Comparison of ENCODE assay signal across 10 cellular contexts in the genomic region with DNA sequence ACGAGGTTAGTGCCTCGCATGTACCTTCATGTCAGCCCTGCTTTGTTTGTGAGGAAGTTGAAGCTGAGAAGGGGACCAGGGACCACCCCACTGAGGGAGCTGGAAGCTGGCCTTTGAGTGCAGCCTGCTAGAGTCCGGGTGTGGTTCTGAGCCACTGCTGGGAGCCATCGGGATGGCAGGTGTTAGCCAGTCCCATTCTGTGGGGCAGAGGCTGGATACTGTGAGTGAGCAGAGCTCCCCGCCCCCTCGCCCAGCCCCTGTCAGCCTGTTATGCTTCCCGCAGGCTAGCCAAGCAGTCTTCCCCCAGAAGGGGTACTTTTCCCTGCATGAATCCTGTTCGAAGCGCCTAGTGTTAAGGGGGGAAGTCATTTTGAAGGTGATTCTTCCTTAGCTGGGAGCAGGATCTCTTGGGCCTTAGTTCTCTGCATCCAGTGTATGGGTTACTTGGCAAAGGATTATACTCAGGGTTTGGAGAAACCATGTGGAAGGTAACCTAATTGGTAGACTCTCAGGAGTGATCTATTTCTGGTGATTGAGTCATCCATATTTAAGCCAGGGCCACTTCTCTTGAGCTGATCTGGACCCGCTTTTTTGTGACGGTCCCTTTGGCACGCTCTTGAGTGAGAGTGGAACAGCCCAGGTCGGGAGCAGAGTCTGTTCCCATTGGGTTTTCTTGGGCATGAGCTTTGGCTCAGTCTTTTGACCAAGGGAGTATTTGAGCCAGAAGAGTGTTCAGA. TPM values are rescaled to one million over a fixed set of nuclear protein-coding genes. Genes with fewer than 3 reads are reported as not detected.
DNase-seq lines count a peak whose midpoint lies in the region; ATAC-seq, FAIRE-seq and TF ChIP-seq lines count a peak whose summit lies in the region.
"Had no signal": no experiment of that assay in that cellular context is flagged by ENCODE, and none has a peak within 500 bp of the region (broad histone marks: within the 10 kb centered on the region; RNA-seq: fewer than 3 reads in every experiment).

No MANE protein-coding gene starts in this region.

- no peak for TF ChIP-seq EP300 in K562 (IDR thresholded peaks at IDR 0.05; ENCODE audit: low read length)
- no peak for TF ChIP-seq EP300 in ovary (IDR thresholded peaks at IDR 0.05)

- H3K4me3 Mint-ChIP-seq in activated T-helper 1 cell treated with anti-CD3 and anti-CD28 coated beads, Interleukin-12 subunit alpha, Interleukin-12 subunit beta, Interleukin-2, Interleukin-4 antibody, amounts not matched to agents 30 ng/mL and 10 ng/mL and 1 ng/mL, durations not matched to agents 14 hours and 24 hours and 36 hours, result no peak overlapping the region

- no peak overlapping the region for H3K27ac Mint-ChIP-seq in activated T-helper 1 cell treated with anti-CD3 and anti-CD28 coated beads, Interleukin-12 subunit alpha, Interleukin-12 subunit beta, Interleukin-2, Interleukin-4 antibody, amounts not matched to agents 30 ng/mL and 10 ng/mL and 1 ng/mL, durations not matched to agents 14 hours and 24 hours and 36 hours

- no peak for TF ChIP-seq CTCF in K562 (IDR thresholded peaks at IDR 0.05 in 2 of 3, conservative IDR thresholded peaks at IDR 0.05 in 1 of 3; ENCODE audit: insufficient read depth in 2 of 3, low read depth in 1 of 3, low read length in 3 of 3)
- TF ChIP-seq CTCF in keratinocyte (optimal IDR thresholded peaks at IDR 0.05 in 1 of 3, IDR thresholded peaks at IDR 0.05 in 1 of 3, conservative IDR thresholded peaks at IDR 0.05 in 1 of 3; ENCODE audit: extremely low read depth in 1 of 3, insufficient read depth in 2 of 3, low read length in 3 of 3), result no peak
- TF ChIP-seq CTCF in gastrocnemius medialis (IDR thresholded peaks at IDR 0.05 in 4 of 5, conservative IDR thresholded peaks at IDR 0.05 in 1 of 5), result no peak
- TF ChIP-seq CTCF in ovary (IDR thresholded peaks at IDR 0.05), result no peak

- POLR2A ChIA-PET in K562 (lab: Yijun Ruan, JAX), result interaction anchor here (1.0 to 1.8 kb wide), 2 partner anchors 14 to 22 kb away, joined by 4 to 7 read pairs; no protein-coding TSS in a partner anchor

- ATAC-seq in K562, result no peak
- ATAC-seq in gastrocnemius medialis, result peak; percentile 60 to 73

- intact Hi-C loops in K562 (cut with micrococcal nuclease) (no loop called here), gastrocnemius medialis (cut with DNase I; ENCODE audit: low total_unique reads) (loop anchor here (2.0 to 10.0 kb wide), 6 partner anchors 24 to 973 kb away; a partner anchor contains a TSS), ovary (cut with DNase I) (no loop called here)
- intact Hi-C loops in activated T-helper 1 cell treated with anti-CD3 and anti-CD28 coated beads, Interleukin-12 subunit alpha, Interleukin-12 subunit beta, Interleukin-2, Interleukin-4 antibody, amounts not matched to agents 30 ng/mL and 10 ng/mL and 1 ng/mL, durations not matched to agents 14 hours and 24 hours and 36 hours (cut with micrococcal nuclease), result no loop called here

- H3K27me3 ChIP-seq in K562 (ENCODE audit: control insufficient read depth in 2 of 2, insufficient read depth in 2 of 2, low read length in 2 of 2), result no peaks in the 10 kb centered on the region
- H3K27me3 ChIP-seq in keratinocyte (ENCODE audit: control insufficient read depth, extremely low read depth, insufficient read depth, low read length), result no peaks in the 10 kb centered on the region
- no peaks in the 10 kb centered on the region for H3K27me3 ChIP-seq in gastrocnemius medialis
- no peaks in the 10 kb centered on the region for H3K27me3 ChIP-seq in ovary

- peak; percentile 92 for FAIRE-seq in HTR-8/SVneo (lab: Jason Lieb, UNC)
- no peak for FAIRE-seq in K562 (lab: Jason Lieb, UNC)
- peak; percentile 36 for FAIRE-seq in keratinocyte (lab: Jason Lieb, UNC)

- H3K36me3 Mint-ChIP-seq in activated T-helper 1 cell treated with anti-CD3 and anti-CD28 coated beads, Interleukin-12 subunit alpha, Interleukin-12 subunit beta, Interleukin-2, Interleukin-4 antibody, amounts not matched to agents 30 ng/mL and 10 ng/mL and 1 ng/mL, durations not matched to agents 14 hours and 24 hours and 36 hours (ENCODE audit: low read depth), result peaks cover 9% of the 10 kb centered on the region

- no peaks in the 10 kb centered on the region for H3K9me3 Mint-ChIP-seq in activated T-helper 1 cell treated with anti-CD3 and anti-CD28 coated beads, Interleukin-12 subunit alpha, Interleukin-12 subunit beta, Interleukin-2, Interleukin-4 antibody, amounts not matched to agents 30 ng/mL and 10 ng/mL and 1 ng/mL, durations not matched to agents 14 hours and 24 hours and 36 hours

- H3K4me2 ChIP-seq in K562 (ENCODE audit: insufficient read depth, low read length) (no peak overlapping the region; the same call in 1 of the 2 replicates), keratinocyte (ENCODE audit: control insufficient read depth, extremely low read depth, insufficient read depth, low read depth, low read length) (no peak overlapping the region)

- 90% methylated on average over 11 of the region's 13 CpGs for WGBS in K562 (ENCODE audit: insufficient coverage, low coverage, missing lambda C conversion rate)
- WGBS in ovary, 3 donors, result 89 to 90% (median 90%) methylated on average over 13 of the region's 13 CpGs

- H3K9ac ChIP-seq in K562 (ENCODE audit: insufficient read depth in 1 of 2, low read depth in 2 of 2, low read length in 2 of 2), result peak overlapping the region; percentile 2 to 32; a peak in 3 of 4 replicates
- no peak overlapping the region for H3K9ac ChIP-seq in keratinocyte (ENCODE audit: control insufficient read depth, extremely low read depth, insufficient read depth, low read length)

- H3K27ac ChIP-seq in K562 (ENCODE audit: extremely low read depth, low read depth, low read length) (no peak overlapping the region), keratinocyte (ENCODE audit: control insufficient read depth, insufficient read depth, low read length) (no peak overlapping the region), gastrocnemius medialis (peak overlapping the region; percentile 93 to 99 (median 95)), ovary (no peak overlapping the region)

- no peak for DNase-seq in HTR-8/SVneo (ENCODE audit: insufficient read length, low spot score)
- no peak for DNase-seq in K562 (ENCODE audit: extremely low read depth in 1 of 4, low spot score in 3 of 4)
- DNase-seq in keratinocyte (ENCODE audit: low read depth, low spot score), result no peak
- DNase-seq in gastrocnemius medialis, result peak; percentile 50 to 76
- no peak for DNase-seq in ovary
- no peak for DNase-seq in activated T-helper 1 cell treated with anti-CD3 and anti-CD28 coated beads, Interleukin-12 subunit alpha, Interleukin-12 subunit beta, Interleukin-2, Interleukin-4 antibody, amounts not matched to agents 30 ng/mL and 10 ng/mL and 1 ng/mL, durations not matched to agents 14 hours and 24 hours and 36 hours (ENCODE audit: low spot score)
- no peak for DNase-seq in AG20443 (ENCODE audit: low spot score)
- no peak for DNase-seq in activated CD4-positive, CD25-positive, alpha-beta regulatory T cell (lab: John Stamatoyannopoulos, UW)
- DNase-seq: foreskin melanocyte, NCI-H226 had no signal

- H3K4me1 Mint-ChIP-seq in activated T-helper 1 cell treated with anti-CD3 and anti-CD28 coated beads, Interleukin-12 subunit alpha, Interleukin-12 subunit beta, Interleukin-2, Interleukin-4 antibody, amounts not matched to agents 30 ng/mL and 10 ng/mL and 1 ng/mL, durations not matched to agents 14 hours and 24 hours and 36 hours (ENCODE audit: low read depth), result no peaks in the 10 kb centered on the region

- H2AFZ ChIP-seq in K562 (ENCODE audit: low read depth, low read length) (no peak overlapping the region), keratinocyte (ENCODE audit: control insufficient read depth, low read length) (no peak overlapping the region)

- TF ChIP-seq RAD21 in K562 (CRISPR knock-in tag; conservative IDR thresholded peaks at IDR 0.05 in 1 of 2, IDR thresholded peaks at IDR 0.05 in 1 of 2), result no peak

- H4K20me1 ChIP-seq in K562 (replicated peaks; ENCODE audit: control insufficient read depth, insufficient read depth, low read length), result no peaks in the 10 kb centered on the region; the same call in 1 of the 2 replicates
- no peaks in the 10 kb centered on the region for H4K20me1 ChIP-seq in keratinocyte (ENCODE audit: control insufficient read depth, extremely low read depth, insufficient read depth, low read length)

- CTCF ChIA-PET in K562 (lab: Yijun Ruan, JAX; ENCODE audit: low intra/inter-chr PET ratio), result no interaction called here

- TF ChIP-seq POLR2A in K562 (conservative IDR thresholded peaks at IDR 0.05), result no peak
- TF ChIP-seq POLR2A in gastrocnemius medialis (IDR thresholded peaks at IDR 0.05), result no peak
- TF ChIP-seq POLR2A in ovary (IDR thresholded peaks at IDR 0.05), result no peak

- H3K4me1 ChIP-seq in K562 (replicated peaks in 1 of 2; ENCODE audit: control insufficient read depth in 2 of 2, insufficient read depth in 2 of 2, low read length in 2 of 2), result peaks cover 28 to 45% of the 10 kb centered on the region in 2 experiments
- peaks cover 36% of the 10 kb centered on the region for H3K4me1 ChIP-seq in keratinocyte (ENCODE audit: control insufficient read depth, extremely low read depth, insufficient read depth, low read length)
- H3K4me1 ChIP-seq in gastrocnemius medialis, result peaks cover 51 to 67% of the 10 kb centered on the region in 2 donors
- peaks cover 9% of the 10 kb centered on the region for H3K4me1 ChIP-seq in ovary (ENCODE audit: insufficient read depth)

- peaks cover 33% of the 10 kb centered on the region for H3K79me2 ChIP-seq in K562 (ENCODE audit: control insufficient read depth, insufficient read depth, low read length)
- H3K79me2 ChIP-seq in keratinocyte (ENCODE audit: control insufficient read depth, insufficient read depth, low read length), result peaks cover 15% of the 10 kb centered on the region

- no peaks in the 10 kb centered on the region for H3K27me3 Mint-ChIP-seq in activated T-helper 1 cell treated with anti-CD3 and anti-CD28 coated beads, Interleukin-12 subunit alpha, Interleukin-12 subunit beta, Interleukin-2, Interleukin-4 antibody, amounts not matched to agents 30 ng/mL and 10 ng/mL and 1 ng/mL, durations not matched to agents 14 hours and 24 hours and 36 hours (ENCODE audit: insufficient read depth)

- H3K9me3 ChIP-seq in K562 (replicated peaks; ENCODE audit: control insufficient read depth, insufficient read depth, low read depth, low read length), result no peaks in the 10 kb centered on the region
- H3K9me3 ChIP-seq in keratinocyte (ENCODE audit: control insufficient read depth, low read depth, low read length), result no peaks in the 10 kb centered on the region
- no peaks in the 10 kb centered on the region for H3K9me3 ChIP-seq in gastrocnemius medialis
- no peaks in the 10 kb centered on the region for H3K9me3 ChIP-seq in ovary

- dilution Hi-C loops in keratinocyte (cut with MboI; ENCODE audit: extremely low pct_ligation_motif_present, low sequenced_read_pairs), result no loop called here

- BruUV-seq in K562 (replicated peaks; lab: Mats Ljungman, UMichigan), result no TSS peak

- H3K36me3 ChIP-seq in K562 (ENCODE audit: control insufficient read depth, insufficient read depth, low read length) (peaks cover 78% of the 10 kb centered on the region), keratinocyte (ENCODE audit: control insufficient read depth in 2 of 2, extremely low read depth in 1 of 2, insufficient read depth in 2 of 2, low read length in 2 of 2) (peaks cover 5% of the 10 kb centered on the region in 2 experiments), gastrocnemius medialis (peaks cover 0 to 16% of the 10 kb centered on the region in 2 donors), ovary (no peaks in the 10 kb centered on the region)

- H3K9me1 ChIP-seq in K562 (ENCODE audit: control insufficient read depth, insufficient read depth, low read length) (peaks cover 6% of the 10 kb centered on the region), keratinocyte (ENCODE audit: control insufficient read depth, extremely low read depth, insufficient read depth, low read length) (no peaks in the 10 kb centered on the region)

- no peak overlapping the region for H3K4me3 ChIP-seq in K562
- no peak overlapping the region for H3K4me3 ChIP-seq in keratinocyte (ENCODE audit: control insufficient read depth in 2 of 3, extremely low read depth in 1 of 3, insufficient read depth in 2 of 3, low read depth in 1 of 3, low read length in 3 of 3)
- peak overlapping the region in 2 of 4 donors; percentile 2 to 26 for H3K4me3 ChIP-seq in gastrocnemius medialis
- H3K4me3 ChIP-seq in ovary, result no peak overlapping the region

- in situ Hi-C loops in K562 (cut with MboI) (loop anchor here (5.0 kb wide), 1 partner anchor 92 kb away; no protein-coding TSS in a partner anchor), gastrocnemius medialis (cut with MboI; ENCODE audit: low sequenced_read_pairs in 4 of 4) (loop anchor here in 1 of 4 donors (25.0 kb wide), 1 partner anchor 1003 kb away; no protein-coding TSS in a partner anchor)

RNA-seq across cellular contexts. Expression of a gene that starts 23.8 kb away (rescaled TPM):
- total RNA-seq in K562 (2011; cell fraction: chromatin; rRNA removed; ENCODE audit: low replicate concordance), result 47.3 and 76.5 TPM in 2 replicates
- 65.9 and 69.3 TPM in 2 replicates for total RNA-seq in K562 (2011; cell fraction: nucleolus; rRNA removed)
- 70.5 and 70.8 TPM in 2 replicates for total RNA-seq in K562 (2011; cell fraction: nucleoplasm; rRNA removed)
- total RNA-seq in K562 (2014; rRNA removed) (50.4 and 57.2 TPM in 2 replicates), K562 (2014; rRNA removed; fragmentation: Illumina TruSeq; extraction: Trizol) (24.5 and 29.4 TPM in 2 replicates), K562 (2015; rRNA removed; fragmentation: Illumina TruSeq; extraction: Trizol) (36.4 and 41.2 TPM in 2 replicates), K562 (2021) (40.7 and 44.9 TPM in 2 replicates), gastrocnemius medialis (100 to 1,000 TPM in 2 of 4 donors, 10 to 100 TPM in 2; 57.5 to 174 (median 117) TPM), ovary (10 to 100 TPM; 20.0 to 45.2 (median 34.1) TPM)
- polyA plus RNA-seq in K562 (2011; rRNA removed) (46.8 and 48.4 TPM in 2 replicates), K562 (2014; fragmentation: Illumina TruSeq; extraction: Trizol) (58.3 and 63.8 TPM in 2 replicates), K562 (2014; fragmentation: Nextera tagmentation; extraction: Ambion mirVana) (10 to 100 TPM; 12.9 to 13.2 TPM), K562 (2014; rRNA removed) (34.9 and 40.7 TPM in 2 replicates), keratinocyte (24.1 to 39.5 TPM (median 31.3 TPM) in 3 replicates), ovary (10 to 100 TPM; 21.5 to 30.4 TPM)
- polyA plus RNA-seq in K562 (2011; cell fraction: cytosol; rRNA removed), result 54.8 and 62.0 TPM in 2 replicates
- 198 and 242 TPM in 2 replicates for polyA plus RNA-seq in K562 (2011; cell fraction: nucleus; rRNA removed)
- 24.4 and 26.8 TPM in 2 replicates for polyA plus RNA-seq in K562 (2012)
- polyA minus RNA-seq in K562 (2011; rRNA and poly(A)+ RNA removed), result 62.1 and 70.8 TPM in 2 replicates
- polyA minus RNA-seq in K562 (2011; cell fraction: cytosol; rRNA and poly(A)+ RNA removed), result 57.1 and 64.3 TPM in 2 replicates
- 25.3 and 35.0 TPM in 2 replicates for polyA minus RNA-seq in K562 (2011; cell fraction: nucleus; rRNA and poly(A)+ RNA removed)
- 33.6 TPM for polyA plus RNA-seq in keratinocyte (2011; ENCODE audit: low read depth)
- 16.5 and 16.6 TPM in 2 replicates for polyA plus RNA-seq in keratinocyte (2011; cell fraction: cytosol; rRNA removed)
- polyA plus RNA-seq in keratinocyte (2011; cell fraction: nucleus; rRNA removed), result 106 and 125 TPM in 2 replicates
- 15.7 and 21.0 TPM in 2 replicates for polyA plus RNA-seq in keratinocyte (2012; ENCODE audit: low replicate concordance)
- polyA minus RNA-seq in keratinocyte, result 65.2 to 105 TPM (median 75.1 TPM) in 3 replicates
- polyA minus RNA-seq in keratinocyte (2011; cell fraction: cytosol; rRNA and poly(A)+ RNA removed), result 49.1 TPM
- 69.1 and 71.8 TPM in 2 replicates for polyA minus RNA-seq in keratinocyte (2011; cell fraction: nucleus; rRNA and poly(A)+ RNA removed)
- total RNA-seq in activated T-helper 1 cell treated with anti-CD3 and anti-CD28 coated beads, Interleukin-12 subunit alpha, Interleukin-12 subunit beta, Interleukin-2, Interleukin-4 antibody, amounts not matched to agents 30 ng/mL and 10 ng/mL and 1 ng/mL, durations not matched to agents 14 hours and 24 hours and 36 hours, result 53.8 and 59.9 TPM in 2 replicates

Comparison
In these comparisons a context has a peak if more than half of its experiments do, and no peak if none do; other contexts are left out.
1. DNase-seq: peak in gastrocnemius medialis (2 of 2); none in HTR-8/SVneo (single experiment), K562 (0 of 4), keratinocyte (single experiment), ovary (0 of 5), activated T-helper 1 cell treated with anti-CD3 and anti-CD28 coated beads, Interleukin-12 subunit alpha, Interleukin-12 subunit beta, Interleukin-2, Interleukin-4 antibody, amounts not matched to agents 30 ng/mL and 10 ng/mL and 1 ng/mL, durations not matched to agents 14 hours and 24 hours and 36 hours (single experiment), AG20443 (single experiment) and activated CD4-positive, CD25-positive, alpha-beta regulatory T cell (0 of 4).
2. H3K27ac ChIP-seq: peak in gastrocnemius medialis (4 of 4); none in K562 (single experiment), keratinocyte (single experiment) and ovary (0 of 2).